Comparison of ENCODE assay signal across 10 cellular contexts in the genomic region with DNA sequence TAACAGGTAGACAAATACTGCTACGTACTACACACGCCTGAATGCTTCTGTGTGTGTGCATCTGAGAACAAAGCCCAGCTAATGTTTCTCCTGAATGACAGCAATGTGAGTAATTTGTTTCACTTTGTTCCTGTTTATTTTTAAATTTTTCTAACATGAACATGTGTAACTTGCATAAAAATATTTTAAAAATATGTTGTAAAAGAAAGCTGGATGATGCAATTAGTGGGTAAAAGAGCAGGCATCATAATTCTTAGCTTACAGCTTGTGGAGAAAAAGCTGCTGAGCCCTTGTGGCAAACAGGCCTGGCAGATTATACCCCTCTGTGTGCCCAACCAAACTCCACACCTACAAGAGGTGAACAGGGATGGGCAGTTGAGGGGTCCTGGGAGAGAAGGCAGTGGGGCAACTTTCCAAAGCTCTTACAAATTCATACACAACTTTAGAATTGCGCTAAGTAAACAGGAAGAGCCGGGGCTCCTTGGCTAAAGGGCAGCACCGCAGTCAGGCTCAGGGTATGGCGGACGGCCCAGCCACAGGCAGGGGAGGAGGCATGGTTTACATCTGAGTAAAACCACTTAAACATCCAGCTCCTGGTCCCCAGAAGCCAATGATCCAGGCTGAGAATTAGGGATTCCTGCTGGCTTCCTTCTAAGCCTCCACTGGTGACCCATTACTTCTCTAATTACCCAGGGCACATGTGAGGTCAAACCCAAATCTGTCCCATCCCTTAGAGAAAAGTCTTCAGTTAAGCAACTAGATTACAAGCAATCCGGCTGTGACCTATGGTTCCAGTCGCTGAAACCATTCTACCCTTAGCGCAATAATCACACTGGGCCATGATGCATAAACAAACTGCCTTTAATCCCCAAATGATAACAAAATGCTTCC. TPM values are rescaled to one million over a fixed set of nuclear protein-coding genes. Genes with fewer than 3 reads are reported as not detected.
A peak's percentile ranks its signal among the peaks of the same experiment; 100 is the strongest.
DNase-seq lines count a peak whose midpoint lies in the region; ATAC-seq and TF ChIP-seq lines count a peak whose summit lies in the region.
"Had no signal": no experiment of that assay in that cellular context is flagged by ENCODE, and none has a peak within 500 bp of the region (broad histone marks: within the 10 kb centered on the region; RNA-seq: fewer than 3 reads in every experiment).

No MANE protein-coding gene starts in this region.

- H3K27ac ChIP-seq in lower lobe of right lung (peak overlapping the region; percentile 66), upper lobe of right lung (peak overlapping the region; percentile 70)

- peak; percentile 55 to 62 for ATAC-seq in lower lobe of right lung
- peak; percentile 54 for ATAC-seq in upper lobe of right lung

- H3K27me3 ChIP-seq in endocrine pancreas (ENCODE audit: control insufficient read depth, insufficient read depth, low read length): no peaks in the 10 kb centered on the region
- no peaks in the 10 kb centered on the region for H3K27me3 ChIP-seq in lower lobe of right lung (ENCODE audit: low read depth)
- H3K27me3 ChIP-seq in upper lobe of right lung: no peaks in the 10 kb centered on the region

- TF ChIP-seq CTCF in lower lobe of right lung (IDR thresholded peaks at IDR 0.05): no peak
- TF ChIP-seq CTCF in upper lobe of right lung (IDR thresholded peaks at IDR 0.05): no peak

- H3K36me3 ChIP-seq in endocrine pancreas (ENCODE audit: control insufficient read depth, insufficient read depth, low read length) (no peaks in the 10 kb centered on the region), lower lobe of right lung (no peaks in the 10 kb centered on the region), upper lobe of right lung (no peaks in the 10 kb centered on the region)

- intact Hi-C loops in lower lobe of right lung (cut with DNase I): no loop called here
- intact Hi-C loops in upper lobe of right lung (cut with DNase I): no loop called here

- peaks cover 12% of the 10 kb centered on the region for H3K4me1 ChIP-seq in endocrine pancreas (ENCODE audit: control insufficient read depth, insufficient read depth, low read length)
- peaks cover 41% of the 10 kb centered on the region for H3K4me1 ChIP-seq in lower lobe of right lung
- peaks cover 36% of the 10 kb centered on the region for H3K4me1 ChIP-seq in upper lobe of right lung

- peak; percentile 45 for DNase-seq in NCI-H2171 treated with DMSO at 0.1 percent for 48 hours (lab: John Stamatoyannopoulos, UW)
- no peak for DNase-seq in NCI-H2171 (lab: John Stamatoyannopoulos, UW)
- DNase-seq in lower lobe of right lung: peak; percentile 49
- DNase-seq in upper lobe of right lung: no peak
- DNase-seq in NCI-H1436 (lab: John Stamatoyannopoulos, UW): no peak
- DNase-seq in NCI-H69 (lab: John Stamatoyannopoulos, UW): no peak
- DNase-seq in UCSD-AML1 (lab: John Stamatoyannopoulos, UW; ENCODE audit: unreplicated experiment): no peak
- DNase-seq: NCI-H2227 treated with DMSO at 0.1 percent for 48 hours, occipital lobe had no signal

- no peak overlapping the region for H3K4me3 ChIP-seq in endocrine pancreas (ENCODE audit: control insufficient read depth, insufficient read depth, low read length)
- H3K4me3 ChIP-seq in lower lobe of right lung: no peak overlapping the region
- no peak overlapping the region for H3K4me3 ChIP-seq in upper lobe of right lung

- H3K9me3 ChIP-seq in endocrine pancreas (ENCODE audit: control insufficient read depth, low read length) (no peaks in the 10 kb centered on the region), lower lobe of right lung (no peaks in the 10 kb centered on the region), upper lobe of right lung (no peaks in the 10 kb centered on the region)

- H3K9ac ChIP-seq in endocrine pancreas (ENCODE audit: control insufficient read depth, insufficient read depth, low read length): peak overlapping the region; percentile 5

RNA-seq across cellular contexts. Expression of a gene that starts 14.0 kb away (rescaled TPM):
- total RNA-seq in lower lobe of right lung (36.3 TPM), upper lobe of right lung (58.4 TPM)

Comparison
In these comparisons a context has a peak if more than half of its experiments do, and no peak if none do; other contexts are left out.
1. DNase-seq: peak in NCI-H2171 treated with DMSO at 0.1 percent for 48 hours (single experiment) and lower lobe of right lung (single experiment); none in NCI-H2171 (single experiment), upper lobe of right lung (single experiment), NCI-H1436 (single experiment), NCI-H69 (single experiment) and UCSD-AML1 (single experiment).